In genomic region chr2:219388127-219388844, GRCh38 we compare ENCODE assay signal across 8 cellular contexts. TPM values are rescaled to one million over a fixed set of nuclear protein-coding genes. Genes with fewer than 3 reads are reported as not detected.
DNase-seq lines count a peak whose midpoint lies in the region; ATAC-seq, FAIRE-seq and TF ChIP-seq lines count a peak whose summit lies in the region.

No MANE protein-coding gene starts in this region.

- no peak overlapping the region for H2BK12ac ChIP-seq in H1 (ENCODE audit: low read depth, low read length)

- peak overlapping the region; percentile 94 for H3K27ac Mint-ChIP-seq in Caco-2 (ENCODE audit: unreplicated experiment)
- peak overlapping the region; percentile 73 for H3K27ac Mint-ChIP-seq in activated CD8-positive, alpha-beta memory T cell treated with anti-CD3 and anti-CD28 coated beads, Interleukin-2, amount 10 ng/mL, durations not matched to agents 7 days and 5 days

- FAIRE-seq in HTR-8/SVneo (lab: Jason Lieb, UNC) (peak; percentile 99), H1 (lab: Jason Lieb, UNC) (no peak)

- no peak overlapping the region for H4K8ac ChIP-seq in H1 (ENCODE audit: extremely low read depth, insufficient read depth, low read length)

- TF ChIP-seq CTCF in Caco-2 (IDR thresholded peaks at IDR 0.05; ENCODE audit: insufficient read depth in 1 of 2, low read depth in 1 of 2, low read length in 1 of 2, severe bottlenecking in 1 of 2, unreplicated experiment in 1 of 2), result peak; percentile 32 to 60
- TF ChIP-seq CTCF in H1 (IDR thresholded peaks at IDR 0.05; ENCODE audit: control extremely low read depth in 1 of 3, insufficient read depth in 1 of 3, low read depth in 1 of 3, low read length in 3 of 3), result peak; percentile 33 to 67 (median 50)

- no peak overlapping the region for H2BK120ac ChIP-seq in H1 (replicated peaks; ENCODE audit: low read depth, low read length)

- no peak overlapping the region for H2AK5ac ChIP-seq in H1 (ENCODE audit: low read depth, low read length)

- H2AFZ ChIP-seq in H1 (ENCODE audit: low read length), result peak overlapping the region; percentile 89

- 4% methylated on average over 31 of the region's 78 CpGs; no CpG with 5 or more reads in 1 of the 2 experiments for WGBS in H1 (ENCODE audit: extremely low coverage in 1 of 2, insufficient coverage in 1 of 2, insufficient read length in 1 of 2, insufficient replicate concordance in 2 of 2, low coverage in 1 of 2, low lambda C conversion rate in 2 of 2, missing lambda C conversion rate in 1 of 2), 2 experiments
- WGBS in mesodermal cell (ENCODE audit: insufficient coverage in 2 of 2), 2 experiments, result 5% methylated on average over 33 to 49 of the region's 78 CpGs

- H3K18ac ChIP-seq in H1 (ENCODE audit: extremely low read depth, low read length), result no peak overlapping the region; the same call in 1 of the 2 replicates

- no peak; a peak in 1 of 3 replicates for TF ChIP-seq EP300 in H1 (IDR thresholded peaks at IDR 0.05; ENCODE audit: borderline replicate concordance in 1 of 2, low read depth in 2 of 2, low read length in 2 of 2)

- peaks cover 0 to 3% of the 10 kb centered on the region in 2 experiments for H4K20me1 ChIP-seq in H1 (replicated peaks in 1 of 2; ENCODE audit: control insufficient read depth in 1 of 2, insufficient read depth in 2 of 2, low read length in 2 of 2)

- peak; percentile 82 for ATAC-seq in GM21390 (IDR thresholded peaks at IDR 0.05; ENCODE audit: unreplicated experiment)
- peak; percentile 77 for ATAC-seq in activated CD8-positive, alpha-beta memory T cell treated with anti-CD3 and anti-CD28 coated beads, Interleukin-2, amount 10 ng/mL, durations not matched to agents 7 days and 5 days

- no TSS peak for BruUV-seq in Caco-2 (replicated peaks; lab: Mats Ljungman, UMichigan)

- H3K14ac ChIP-seq in H1 (ENCODE audit: insufficient read length), result no peak overlapping the region

- no peak overlapping the region for H2BK20ac ChIP-seq in H1 (ENCODE audit: low read length)

- H3K4me1 Mint-ChIP-seq in Caco-2 (ENCODE audit: low read depth, unreplicated experiment), result no peaks in the 10 kb centered on the region
- peaks cover 13% of the 10 kb centered on the region for H3K4me1 Mint-ChIP-seq in activated CD8-positive, alpha-beta memory T cell treated with anti-CD3 and anti-CD28 coated beads, Interleukin-2, amount 10 ng/mL, durations not matched to agents 7 days and 5 days

- peaks cover 31% of the 10 kb centered on the region for H3K36me3 Mint-ChIP-seq in Caco-2 (ENCODE audit: insufficient read depth, unreplicated experiment)
- peaks cover 12% of the 10 kb centered on the region for H3K36me3 Mint-ChIP-seq in activated CD8-positive, alpha-beta memory T cell treated with anti-CD3 and anti-CD28 coated beads, Interleukin-2, amount 10 ng/mL, durations not matched to agents 7 days and 5 days

- H3K9ac ChIP-seq in H1 (replicated peaks in 1 of 4; ENCODE audit: extremely low read depth in 1 of 4, low read depth in 3 of 4, low read length in 3 of 4), result peak overlapping the region in 1 of 4 experiments; percentile 16; a peak in 3 of 7 replicates

- peak overlapping the region; percentile 96 for H3K4me3 Mint-ChIP-seq in Caco-2 (ENCODE audit: unreplicated experiment)
- peak overlapping the region; percentile 88 for H3K4me3 Mint-ChIP-seq in activated CD8-positive, alpha-beta memory T cell treated with anti-CD3 and anti-CD28 coated beads, Interleukin-2, amount 10 ng/mL, durations not matched to agents 7 days and 5 days

- peaks cover 2% of the 10 kb centered on the region for H3K79me1 ChIP-seq in H1 (ENCODE audit: low read depth, low read length)

- peak overlapping the region; percentile 61 to 69 for H3K4me2 ChIP-seq in H1 (ENCODE audit: insufficient read depth in 1 of 2, low read depth in 2 of 2, low read length in 2 of 2)

- H3K27me3 ChIP-seq in Caco-2 (replicated peaks; ENCODE audit: control insufficient read depth, insufficient read depth, low read length) (no peaks in the 10 kb centered on the region), H1 (replicated peaks in 1 of 4; ENCODE audit: control insufficient read depth in 3 of 4, extremely low read depth in 1 of 4, insufficient read depth in 3 of 4, low read length in 3 of 4) (no peaks in the 10 kb centered on the region; a peak in 1 of 7 replicates)

- H3K36me3 ChIP-seq in Caco-2 (ENCODE audit: control insufficient read depth, insufficient read depth, low read length), result peaks cover 8% of the 10 kb centered on the region
- H3K36me3 ChIP-seq in H1 (ENCODE audit: control insufficient read depth in 2 of 4, insufficient read depth in 4 of 4, low read length in 3 of 4), result peaks cover 8 to 16% (median 13%) of the 10 kb centered on the region in 4 experiments; a peak in 7 of 8 replicates
- H3K36me3 ChIP-seq in mesodermal cell (ENCODE audit: control insufficient read depth, insufficient read depth, low read length), result peaks cover 30% of the 10 kb centered on the region

- no peaks in the 10 kb centered on the region for H3K79me2 ChIP-seq in H1 (ENCODE audit: control insufficient read depth in 1 of 2, insufficient read depth in 2 of 2, low read length in 2 of 2)

- no peak for TF ChIP-seq POLR2A in H1 (IDR thresholded peaks at IDR 0.05; ENCODE audit: control extremely low read depth in 1 of 2, low read depth in 2 of 2, low read length in 2 of 2)

- H3K4ac ChIP-seq in H1 (replicated peaks; ENCODE audit: insufficient read length, low read depth, low read length), result no peak overlapping the region

- no peak overlapping the region for H2BK15ac ChIP-seq in H1 (ENCODE audit: low read length)

- no peak overlapping the region for H3K56ac ChIP-seq in H1 (replicated peaks; ENCODE audit: insufficient read length, low read depth, low read length)

- H3K9me3 ChIP-seq in Caco-2 (no peaks in the 10 kb centered on the region), H1 (ENCODE audit: insufficient read depth in 2 of 2, low read depth in 1 of 2, low read length in 1 of 2) (no peaks in the 10 kb centered on the region), mesodermal cell (ENCODE audit: control insufficient read depth, low read length) (no peaks in the 10 kb centered on the region)

- H2BK5ac ChIP-seq in H1 (ENCODE audit: low read depth, low read length), result no peak overlapping the region

- no peak overlapping the region for H3K23ac ChIP-seq in H1 (ENCODE audit: insufficient read length)

- no peaks in the 10 kb centered on the region for H3K27me3 Mint-ChIP-seq in Caco-2 (ENCODE audit: insufficient read depth, unreplicated experiment)
- peaks cover 4% of the 10 kb centered on the region for H3K27me3 Mint-ChIP-seq in activated CD8-positive, alpha-beta memory T cell treated with anti-CD3 and anti-CD28 coated beads, Interleukin-2, amount 10 ng/mL, durations not matched to agents 7 days and 5 days

- POLR2A ChIA-PET in Caco-2 (lab: Charles Lee), result interaction anchor here (0.5 to 1.9 kb wide), 25 partner anchors 9 to 1825 kb away, joined by 3 to 10 read pairs (median 5); partner anchors contain the start of genes ABCB6, CNPPD1, GMPPA and STK11IP
- POLR2A ChIA-PET in H1 (lab: Charles Lee; ENCODE audit: partially characterized antibody), result interaction anchor here (0.7 to 2.0 kb wide), 11 partner anchors 10 to 143 kb away, joined by 3 to 8 read pairs (median 4); partner anchors contain the start of genes GLB1L and STK16

- H3K4me1 ChIP-seq in Caco-2, result peaks cover 15% of the 10 kb centered on the region
- H3K4me1 ChIP-seq in H1 (replicated peaks in 1 of 4; ENCODE audit: control insufficient read depth in 3 of 4, insufficient read depth in 4 of 4, low read length in 3 of 4), result peaks cover 0 to 14% (median 4%) of the 10 kb centered on the region in 4 experiments; a peak in 5 of 7 replicates
- peaks cover 3% of the 10 kb centered on the region for H3K4me1 ChIP-seq in mesodermal cell (ENCODE audit: control insufficient read depth, insufficient read depth, low read length, poor library complexity, severe bottlenecking)

- TF ChIP-seq RAD21 in H1 (IDR thresholded peaks at IDR 0.05 in 1 of 2, conservative IDR thresholded peaks at IDR 0.05 in 1 of 2; ENCODE audit: low read depth in 2 of 2, low read length in 2 of 2), result peak in 1 of 2 experiments; percentile 24; a peak in 1 of 4 replicates

- H3K27ac ChIP-seq in H1 (ENCODE audit: low read depth, low read length) (no peak overlapping the region), mesodermal cell (ENCODE audit: low read depth, low read length, severe bottlenecking) (peak overlapping the region; percentile 59)

- no peak overlapping the region for H4K91ac ChIP-seq in H1 (replicated peaks; ENCODE audit: insufficient read length, low read length)

- peak overlapping the region; percentile 42 for H3K4me3 ChIP-seq in Caco-2 (ENCODE audit: low read depth, low read length)
- peak overlapping the region; percentile 36 to 75 (median 54) for H3K4me3 ChIP-seq in H1 (ENCODE audit: extremely low read depth in 1 of 4, insufficient read depth in 2 of 4, low read depth in 3 of 4, low read length in 4 of 4)
- H3K4me3 ChIP-seq in mesodermal cell (ENCODE audit: extremely low read depth, insufficient read depth, low read length, poor library complexity, severe bottlenecking), result peak overlapping the region; percentile 23

- peaks cover 3% of the 10 kb centered on the region for H3K23me2 ChIP-seq in H1 (ENCODE audit: low read depth, low read length)

- CTCF ChIA-PET in Caco-2 (lab: Charles Lee) (interaction anchor here (0.5 to 2.5 kb wide), 36 partner anchors 10 to 1780 kb away, joined by 3 to 29 read pairs (median 5); partner anchors contain the start of genes CHPF, GMPPA, NHEJ1 and STK11IP), H1 (lab: Charles Lee; ENCODE audit: partially characterized antibody) (interaction anchor here (0.5 to 8.0 kb wide), 25 partner anchors 10 to 278 kb away, joined by 3 to 142 read pairs (median 5); partner anchors contain the start of genes GMPPA and SPEG)
- CTCF ChIA-PET in activated CD8-positive, alpha-beta memory T cell treated with anti-CD3 and anti-CD28 coated beads, Interleukin-2, amount 10 ng/mL, durations not matched to agents 7 days and 5 days (lab: Charles Lee), result interaction anchor here (0.6 to 2.9 kb wide), 23 partner anchors 8 to 408 kb away, joined by 3 to 27 read pairs (median 5); partner anchors contain the start of genes CHPF, CNPPD1, DNAJB2 and GLB1L

- peak; percentile 98 for DNase-seq in Caco-2
- DNase-seq in HTR-8/SVneo (ENCODE audit: insufficient read length, low spot score), result peak; percentile 90
- DNase-seq in NOMO-1 treated with DMSO at 0.1 percent for 48 hours (lab: John Stamatoyannopoulos, UW; ENCODE audit: unreplicated experiment), result peak; percentile 95
- DNase-seq in activated CD8-positive, alpha-beta memory T cell treated with anti-CD3 and anti-CD28 coated beads, Interleukin-2, amount 10 ng/mL, durations not matched to agents 7 days and 5 days, result peak; percentile 98
- peak; percentile 81 to 97 for DNase-seq in H1 (ENCODE audit: low read depth in 1 of 2, low spot score in 2 of 2)
- DNase-seq in stimulated activated CD8-positive, alpha-beta memory T cell treated with anti-CD3 and anti-CD28 coated beads, Interleukin-15, amount 100 ng/mL, for 1 hour (ENCODE audit: low read depth), result peak; percentile 96

- H4K5ac ChIP-seq in H1 (ENCODE audit: insufficient read length, low read depth, low read length), result no peak overlapping the region

- no peaks in the 10 kb centered on the region for H3K9me3 Mint-ChIP-seq in Caco-2 (ENCODE audit: unreplicated experiment)
- peaks cover 2% of the 10 kb centered on the region for H3K9me3 Mint-ChIP-seq in activated CD8-positive, alpha-beta memory T cell treated with anti-CD3 and anti-CD28 coated beads, Interleukin-2, amount 10 ng/mL, durations not matched to agents 7 days and 5 days (ENCODE audit: low read depth)

- intact Hi-C loops in Caco-2 (cut with micrococcal nuclease; ENCODE audit: unreplicated experiment), result loop anchor here (1.0 to 5.0 kb wide), 5 partner anchors 11 to 171 kb away; partner anchors contain the start of genes ABCB6 and GMPPA

RNA-seq across cellular contexts. Expression of gene DNPEP, which starts 0.6 kb away (rescaled TPM):
- total RNA-seq in Caco-2 (2022), result 102 and 103 TPM in 2 replicates
- total RNA-seq in activated CD8-positive, alpha-beta memory T cell treated with anti-CD3 and anti-CD28 coated beads, Interleukin-2, amount 10 ng/mL, durations not matched to agents 7 days and 5 days, result 10 to 100 TPM; 60.3 to 64.8 TPM
- 59.8 and 64.2 TPM in 2 replicates for total RNA-seq in H1 (2021; fragmentation: NEBNext Ultra II Directional; extraction: Animal tissue kit (Norgen Biotek cat#: 25700))
- polyA plus RNA-seq in H1 (2011; rRNA removed), result 109 and 142 TPM in 2 replicates
- 96.0 TPM for polyA plus RNA-seq in H1 (2011; cell fraction: cytosol; rRNA removed)
- 161 TPM for polyA plus RNA-seq in H1 (2011; cell fraction: nucleus; rRNA removed)
- 58.5 to 91.4 TPM (median 86.2 TPM) in 4 replicates for polyA plus RNA-seq in H1 (2012, experiment 1 of 2)
- 101 TPM for polyA plus RNA-seq in H1 (2012, experiment 2 of 2)
- polyA plus RNA-seq in H1 (2013, experiment 1 of 2), result 58.4 TPM
- polyA plus RNA-seq in H1 (2013, experiment 2 of 2), result 61.5 TPM
- 69.7 and 71.8 TPM in 2 replicates for polyA minus RNA-seq in H1 (2011; rRNA and poly(A)+ RNA removed)
- 32.7 TPM for polyA minus RNA-seq in H1 (2011; cell fraction: cytosol; rRNA and poly(A)+ RNA removed)
- polyA minus RNA-seq in H1 (2011; cell fraction: nucleus; rRNA and poly(A)+ RNA removed), result 55.3 TPM
- 63.0 TPM for polyA plus RNA-seq in mesodermal cell (2013, experiment 1 of 2)
- polyA plus RNA-seq in mesodermal cell (2013, experiment 2 of 2), result 50.6 TPM

RNA-seq across cellular contexts. Expression of gene DES, which starts 29.9 kb away (rescaled TPM):
- total RNA-seq in Caco-2 (2022), result 0.86 TPM in 1 of 2 replicates, not detected in the other
- not detected for total RNA-seq in activated CD8-positive, alpha-beta memory T cell treated with anti-CD3 and anti-CD28 coated beads, Interleukin-2, amount 10 ng/mL, durations not matched to agents 7 days and 5 days
- total RNA-seq in H1 (2021; fragmentation: NEBNext Ultra II Directional; extraction: Animal tissue kit (Norgen Biotek cat#: 25700)), result 1.5 and 1.8 TPM in 2 replicates
- 3.8 and 4.3 TPM in 2 replicates for polyA plus RNA-seq in H1 (2011; rRNA removed)
- 5.0 TPM for polyA plus RNA-seq in H1 (2011; cell fraction: cytosol; rRNA removed)
- 3.5 TPM for polyA plus RNA-seq in H1 (2011; cell fraction: nucleus; rRNA removed)
- polyA plus RNA-seq in H1 (2012, experiment 1 of 2), result 2.0 to 3.8 TPM (median 3.0 TPM) in 4 replicates
- 1.8 TPM for polyA plus RNA-seq in H1 (2012, experiment 2 of 2)
- 1.2 TPM for polyA plus RNA-seq in H1 (2013, experiment 1 of 2)
- polyA plus RNA-seq in H1 (2013, experiment 2 of 2), result 2.2 TPM
- polyA minus RNA-seq in H1 (2011; rRNA and poly(A)+ RNA removed), result 7.1 and 14.3 TPM in 2 replicates
- 5.7 TPM for polyA minus RNA-seq in H1 (2011; cell fraction: cytosol; rRNA and poly(A)+ RNA removed)
- polyA minus RNA-seq in H1 (2011; cell fraction: nucleus; rRNA and poly(A)+ RNA removed), result 2.7 TPM
- 4.8 TPM for polyA plus RNA-seq in mesodermal cell (2013, experiment 1 of 2)
- 5.1 TPM for polyA plus RNA-seq in mesodermal cell (2013, experiment 2 of 2)

RNA-seq across cellular contexts. Expression of gene SPEG, which starts 46.4 kb away (rescaled TPM):
- total RNA-seq in Caco-2 (2022), result 17.2 and 18.6 TPM in 2 replicates
- total RNA-seq in activated CD8-positive, alpha-beta memory T cell treated with anti-CD3 and anti-CD28 coated beads, Interleukin-2, amount 10 ng/mL, durations not matched to agents 7 days and 5 days, result 1 to 10 TPM in 1 of 2 experiments, under 1 TPM in 1; 0.52 to 1.3 TPM
- total RNA-seq in H1 (2021; fragmentation: NEBNext Ultra II Directional; extraction: Animal tissue kit (Norgen Biotek cat#: 25700)), result 32.0 and 36.7 TPM in 2 replicates
- polyA plus RNA-seq in H1 (2011; rRNA removed), result 19.9 and 37.1 TPM in 2 replicates
- polyA plus RNA-seq in H1 (2011; cell fraction: cytosol; rRNA removed), result 41.0 TPM
- 98.6 TPM for polyA plus RNA-seq in H1 (2011; cell fraction: nucleus; rRNA removed)
- polyA plus RNA-seq in H1 (2012, experiment 1 of 2), result 20.0 to 41.3 TPM (median 36.9 TPM) in 4 replicates
- polyA plus RNA-seq in H1 (2012, experiment 2 of 2), result 18.5 TPM
- polyA plus RNA-seq in H1 (2013, experiment 1 of 2), result 41.2 TPM
- polyA plus RNA-seq in H1 (2013, experiment 2 of 2), result 36.3 TPM
- polyA minus RNA-seq in H1 (2011; rRNA and poly(A)+ RNA removed), result 7.1 and 12.4 TPM in 2 replicates
- polyA minus RNA-seq in H1 (2011; cell fraction: cytosol; rRNA and poly(A)+ RNA removed), result 13.4 TPM
- polyA minus RNA-seq in H1 (2011; cell fraction: nucleus; rRNA and poly(A)+ RNA removed), result 39.5 TPM
- 46.3 TPM for polyA plus RNA-seq in mesodermal cell (2013, experiment 1 of 2)
- polyA plus RNA-seq in mesodermal cell (2013, experiment 2 of 2), result 41.5 TPM

RNA-seq across cellular contexts. Expression of gene RESP18, which starts 55.7 kb away (rescaled TPM):
- not detected in 2 replicates for total RNA-seq in Caco-2 (2022)
- total RNA-seq in activated CD8-positive, alpha-beta memory T cell treated with anti-CD3 and anti-CD28 coated beads, Interleukin-2, amount 10 ng/mL, durations not matched to agents 7 days and 5 days, result not detected
- total RNA-seq in H1 (2021; fragmentation: NEBNext Ultra II Directional; extraction: Animal tissue kit (Norgen Biotek cat#: 25700)), result not detected in 2 replicates
- polyA plus RNA-seq in H1 (2011; rRNA removed), result 0.11 TPM in 1 of 2 replicates, not detected in the other
- polyA plus RNA-seq in H1 (2011; cell fraction: cytosol; rRNA removed), result 0.10 TPM
- polyA plus RNA-seq in H1 (2011; cell fraction: nucleus; rRNA removed), result not detected
- polyA plus RNA-seq in H1 (2012, experiment 1 of 2), result not detected in 4 replicates
- not detected for polyA plus RNA-seq in H1 (2012, experiment 2 of 2)
- not detected for polyA plus RNA-seq in H1 (2013, experiment 1 of 2)
- not detected for polyA plus RNA-seq in H1 (2013, experiment 2 of 2)
- polyA minus RNA-seq in H1 (2011; rRNA and poly(A)+ RNA removed), result 0.35 TPM in 1 of 2 replicates, not detected in the other
- not detected for polyA minus RNA-seq in H1 (2011; cell fraction: cytosol; rRNA and poly(A)+ RNA removed)
- not detected for polyA minus RNA-seq in H1 (2011; cell fraction: nucleus; rRNA and poly(A)+ RNA removed)
- not detected for polyA plus RNA-seq in mesodermal cell (2013, experiment 1 of 2)
- polyA plus RNA-seq in mesodermal cell (2013, experiment 2 of 2), result not detected
